Comparison of ENCODE assay signal across 16 cellular contexts in the genomic region with DNA sequence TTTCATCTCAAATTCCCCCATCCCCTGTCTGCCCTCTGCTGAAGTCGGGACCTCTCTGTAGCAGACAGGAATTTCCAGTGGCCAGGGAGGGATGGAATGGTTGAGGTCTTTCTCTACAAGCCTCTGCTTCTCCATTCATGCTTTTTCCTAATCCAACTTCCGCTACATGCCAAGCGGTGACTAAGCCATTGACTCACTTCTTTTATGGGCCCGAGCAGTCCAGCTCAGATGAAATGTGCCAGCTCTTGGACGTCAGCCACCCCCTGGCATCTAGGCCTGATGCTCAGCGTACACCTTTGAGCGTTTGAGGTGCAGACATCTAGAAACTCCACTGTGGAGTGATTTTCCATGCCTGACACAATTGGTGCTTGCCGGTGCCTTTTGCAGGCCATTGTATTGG. TPM values are rescaled to one million over a fixed set of nuclear protein-coding genes. Genes with fewer than 3 reads are reported as not detected.
A peak's percentile ranks its signal among the peaks of the same experiment; 100 is the strongest.
DNase-seq lines count a peak whose midpoint lies in the region; ATAC-seq lines count a peak whose summit lies in the region.
"Had no signal": no experiment of that assay in that cellular context is flagged by ENCODE, and none has a peak within 500 bp of the region (broad histone marks: within the 10 kb centered on the region; RNA-seq: fewer than 3 reads in every experiment).

No MANE protein-coding gene starts in this region.

- H3K9me3 Mint-ChIP-seq in stimulated activated memory B cell treated with anti-CD40 and anti-IgM and Interleukin-4, amounts not matched to agents 10 μg/mL and 1 μg/mL and 100 μg/mL, for 72 hours, result peaks cover 3% of the 10 kb centered on the region
- H3K9me3 Mint-ChIP-seq: activated B cell treated with CpG ODN at 0.5 μM for 24 hours; activated naive CD8-positive, alpha-beta T cell treated with anti-CD3 and anti-CD28 coated beads for 36 hours had no signal

- H3K27me3 Mint-ChIP-seq in stimulated activated memory B cell treated with anti-CD40 and anti-IgM and Interleukin-4, amounts not matched to agents 10 μg/mL and 1 μg/mL and 100 μg/mL, for 72 hours, result peaks cover 3% of the 10 kb centered on the region
- H3K27me3 Mint-ChIP-seq: activated B cell treated with CpG ODN at 0.5 μM for 24 hours had no signal

- peak; percentile 91 for DNase-seq in A172 (ENCODE audit: low spot score)
- peak; percentile 33 for DNase-seq in HS-27A (ENCODE audit: low read depth)
- DNase-seq in SW 1271 (lab: John Stamatoyannopoulos, UW), result peak; percentile 20 to 70
- peak; percentile 2 for DNase-seq in inferior parietal cortex (ENCODE audit: extremely low spot score)
- no peak for DNase-seq in effector CD8-positive, alpha-beta T cell (lab: John Stamatoyannopoulos, UW)
- DNase-seq in activated effector memory CD4-positive, alpha-beta T cell treated with anti-CD3 and anti-CD28 coated beads, Interleukin-2, amount 50 U/mL, for 16 hours, result no peak
- DNase-seq in HUDEP-2 (lab: John Stamatoyannopoulos, UW; ENCODE audit: unreplicated experiment in 76 of 76), result no peak
- DNase-seq: activated B cell treated with CpG ODN at 0.5 μM for 24 hours; activated naive CD8-positive, alpha-beta T cell treated with anti-CD3 and anti-CD28 coated beads for 36 hours; esophagus squamous epithelium; NCI-H1417; NCI-H526 treated with DMSO at 0.1 percent for 48 hours; tibial artery had no signal

- H3K36me3 Mint-ChIP-seq in stimulated activated memory B cell treated with anti-CD40 and anti-IgM and Interleukin-4, amounts not matched to agents 10 μg/mL and 1 μg/mL and 100 μg/mL, for 72 hours, result no peaks in the 10 kb centered on the region
- H3K36me3 Mint-ChIP-seq: activated naive CD8-positive, alpha-beta T cell treated with anti-CD3 and anti-CD28 coated beads for 36 hours had no signal

- no peak overlapping the region for H3K27ac Mint-ChIP-seq in stimulated activated memory B cell treated with anti-CD40 and anti-IgM and Interleukin-4, amounts not matched to agents 10 μg/mL and 1 μg/mL and 100 μg/mL, for 72 hours
- H3K27ac Mint-ChIP-seq: activated B cell treated with CpG ODN at 0.5 μM for 24 hours; activated naive CD8-positive, alpha-beta T cell treated with anti-CD3 and anti-CD28 coated beads for 36 hours had no signal

- no peak overlapping the region for H3K4me3 Mint-ChIP-seq in stimulated activated memory B cell treated with anti-CD40 and anti-IgM and Interleukin-4, amounts not matched to agents 10 μg/mL and 1 μg/mL and 100 μg/mL, for 72 hours
- H3K4me3 Mint-ChIP-seq: activated B cell treated with CpG ODN at 0.5 μM for 24 hours; activated naive CD8-positive, alpha-beta T cell treated with anti-CD3 and anti-CD28 coated beads for 36 hours had no signal

- no peaks in the 10 kb centered on the region for H3K4me1 Mint-ChIP-seq in stimulated activated memory B cell treated with anti-CD40 and anti-IgM and Interleukin-4, amounts not matched to agents 10 μg/mL and 1 μg/mL and 100 μg/mL, for 72 hours
- H3K4me1 Mint-ChIP-seq: activated B cell treated with CpG ODN at 0.5 μM for 24 hours; activated naive CD8-positive, alpha-beta T cell treated with anti-CD3 and anti-CD28 coated beads for 36 hours had no signal

- ATAC-seq in stimulated activated memory B cell treated with anti-CD40 and anti-IgM and Interleukin-4, amounts not matched to agents 10 μg/mL and 1 μg/mL and 100 μg/mL, for 72 hours, result no peak

RNA-seq across cellular contexts. Expression of a gene that starts 40.7 kb away (rescaled TPM):
- total RNA-seq in A172 (2014; rRNA removed; shearing (Covaris generic)), result not detected in 2 replicates
- total RNA-seq: activated B cell treated with CpG ODN at 0.5 μM for 24 hours; activated naive CD8-positive, alpha-beta T cell treated with anti-CD3 and anti-CD28 coated beads for 36 hours; esophagus squamous epithelium; lung microvascular endothelial cell; SJCRH30 had no signal

Comparison
In these comparisons a context has a peak if more than half of its experiments do, and no peak if none do; other contexts are left out.
1. DNase-seq: peak in A172 (single experiment), HS-27A (single experiment), SW 1271 (2 of 2) and inferior parietal cortex (single experiment); none in effector CD8-positive, alpha-beta T cell (single experiment), activated effector memory CD4-positive, alpha-beta T cell treated with anti-CD3 and anti-CD28 coated beads, Interleukin-2, amount 50 U/mL, for 16 hours (single experiment) and HUDEP-2 (0 of 76).